1 cellular context compared by ENCODE assay signal in genomic region chr7:150992833-150993302, GRCh38.
A peak's percentile ranks its signal among the peaks of the same experiment; 100 is the strongest.
TF ChIP-seq lines count a peak whose summit lies in the region.

No MANE protein-coding gene starts in this region.

TF ChIP-seq in K562, 482 proteins besides CTCF, POLR2A, EP300 and RAD21 (continued from another document and continues in another):
- TF ChIP-seq CTCFL (IDR thresholded peaks at IDR 0.05; ENCODE audit: borderline replicate concordance, insufficient read depth, low read depth, low read length, poor library complexity, severe bottlenecking) (peak; percentile 43), ZNF324 (CRISPR knock-in tag; IDR thresholded peaks at IDR 0.05) (no peak), ZNF175 (CRISPR knock-in tag; IDR thresholded peaks at IDR 0.05; ENCODE audit: low read depth) (peak; percentile 90; the same call in 1 of the 2 replicates), RCOR1 (IDR thresholded peaks at IDR 0.05; ENCODE audit: borderline replicate concordance in 1 of 2, low read depth in 2 of 2, low read length in 2 of 2) (0 out of 4 replicates have a peak, but pooled peaks of 1 of the 2 experiments have one; percentile 4), KDM4B (IDR thresholded peaks at IDR 0.05; ENCODE audit: borderline replicate concordance in 2 of 2, low read depth in 1 of 2) (no peak), TCFL5 (CRISPR knock-in tag; conservative IDR thresholded peaks at IDR 0.05) (no peak), ZBTB9 (CRISPR knock-in tag; IDR thresholded peaks at IDR 0.05) (no peak), MCM7 (IDR thresholded peaks at IDR 0.05) (no peak), ELF4 (CRISPR knock-in tag; IDR thresholded peaks at IDR 0.05) (no peak), SMAD4 (CRISPR knock-in tag; conservative IDR thresholded peaks at IDR 0.05) (no peak), TARDBP (IDR thresholded peaks at IDR 0.05) (peak; percentile 29; the same call in 1 of the 2 replicates), U2AF1 (optimal IDR thresholded peaks at IDR 0.05; ENCODE audit: low read depth, low read length) (no peak), ZNF3 (CRISPR knock-in tag; IDR thresholded peaks at IDR 0.05) (no peak), ZNF280B (CRISPR knock-in tag; IDR thresholded peaks at IDR 0.05) (no peak), ZNF41 (CRISPR knock-in tag; conservative IDR thresholded peaks at IDR 0.05) (no peak), EP400 (IDR thresholded peaks at IDR 0.05) (no peak), ZNF431 (CRISPR knock-in tag; IDR thresholded peaks at IDR 0.05) (no peak), KAT8 (IDR thresholded peaks at IDR 0.05; ENCODE audit: low read depth) (no peak), NR2C2 (CRISPR knock-in tag; IDR thresholded peaks at IDR 0.05) (peak; percentile 86; the same call in 1 of the 2 replicates), NR2C2 (tag; IDR thresholded peaks at IDR 0.05) (peak; percentile 83), THAP12 (CRISPR knock-in tag; IDR thresholded peaks at IDR 0.05) (no peak), BCL6 (CRISPR knock-in tag; IDR thresholded peaks at IDR 0.05) (no peak), PKNOX1 (IDR thresholded peaks at IDR 0.05) (peak; percentile 80), PTBP1 (IDR thresholded peaks at IDR 0.05; ENCODE audit: low read depth, low read length) (no peak), HSF4 (CRISPR knock-in tag; IDR thresholded peaks at IDR 0.05; ENCODE audit: borderline replicate concordance) (no peak), THRAP3 (IDR thresholded peaks at IDR 0.05; ENCODE audit: borderline replicate concordance) (no peak), HDAC6 (IDR thresholded peaks at IDR 0.05; ENCODE audit: low read depth, low read length) (no peak), HMBOX1 (IDR thresholded peaks at IDR 0.05) (no peak), NR3C1 (CRISPR knock-in tag; IDR thresholded peaks at IDR 0.05) (no peak), NCOA1 (IDR thresholded peaks at IDR 0.05; ENCODE audit: low read depth) (no peak), CHAMP1 (IDR thresholded peaks at IDR 0.05) (no peak), ATF1 (CRISPR knock-in tag; IDR thresholded peaks at IDR 0.05) (no peak), ATF1 (tag; IDR thresholded peaks at IDR 0.05) (peak; percentile 74), ZNF449 (CRISPR knock-in tag; IDR thresholded peaks at IDR 0.05) (no peak), ZNF551 (CRISPR knock-in tag; IDR thresholded peaks at IDR 0.05) (no peak), SMARCE1 (IDR thresholded peaks at IDR 0.05) (peak; percentile 44; the same call in 1 of the 2 replicates), LCOR (CRISPR knock-in tag; IDR thresholded peaks at IDR 0.05) (peak; percentile 23; the same call in 1 of the 2 replicates), ZNF668 (CRISPR knock-in tag; IDR thresholded peaks at IDR 0.05) (no peak), PML (IDR thresholded peaks at IDR 0.05; ENCODE audit: low read length) (no peak), MYC (IDR thresholded peaks at IDR 0.05; ENCODE audit: low read depth, low read length) (peak; percentile 70), MYC (CRISPR knock-in tag; IDR thresholded peaks at IDR 0.05; ENCODE audit: borderline replicate concordance, low read depth) (no peak), NR2C1 (IDR thresholded peaks at IDR 0.05) (peak; percentile 85), NR2C1 (tag; IDR thresholded peaks at IDR 0.05) (peak; percentile 90), GABPB1 (CRISPR knock-in tag; IDR thresholded peaks at IDR 0.05) (0 out of 2 replicates have a peak, but pooled peaks have one; percentile 62), ADNP (tag; IDR thresholded peaks at IDR 0.05) (no peak), ZFP1 (CRISPR knock-in tag; IDR thresholded peaks at IDR 0.05) (no peak), POLR3G (IDR thresholded peaks at IDR 0.05; ENCODE audit: extremely low read depth, insufficient read length, insufficient replicate concordance) (no peak), CHD2 (IDR thresholded peaks at IDR 0.05; ENCODE audit: low read depth, low read length) (no peak; the same call in 1 of the 2 replicates), ZNF766 (CRISPR knock-in tag; conservative IDR thresholded peaks at IDR 0.05) (peak; percentile 95), ARID1B (IDR thresholded peaks at IDR 0.05) (peak; percentile 24; the same call in 1 of the 2 replicates), ZNF699 (CRISPR knock-in tag; IDR thresholded peaks at IDR 0.05; ENCODE audit: insufficient replicate concordance) (no peak), XRCC4 (IDR thresholded peaks at IDR 0.05; ENCODE audit: extremely low read depth, insufficient read depth, insufficient read length) (no peak), CXXC5 (CRISPR knock-in tag; IDR thresholded peaks at IDR 0.05) (peak; percentile 22; the same call in 1 of the 2 replicates), RHOXF2B (CRISPR knock-in tag; conservative IDR thresholded peaks at IDR 0.05) (0 out of 2 replicates have a peak, but pooled peaks have one; percentile 46), CBX1 (IDR thresholded peaks at IDR 0.05; ENCODE audit: low read depth) (no peak), BRD9 (IDR thresholded peaks at IDR 0.05; ENCODE audit: low read depth, partially characterized antibody) (no peak), KLF13 (tag; IDR thresholded peaks at IDR 0.05; ENCODE audit: borderline replicate concordance, low read depth) (0 out of 2 replicates have a peak, but pooled peaks have one; percentile 48), JUN (IDR thresholded peaks at IDR 0.05; ENCODE audit: borderline replicate concordance, low read depth, low read length) (no peak), JUN (CRISPR knock-in tag; IDR thresholded peaks at IDR 0.05; ENCODE audit: borderline replicate concordance) (no peak), TRIM24 (IDR thresholded peaks at IDR 0.05) (peak; percentile 12 to 30; a peak in 2 of 4 replicates), YY1 (IDR thresholded peaks at IDR 0.05; ENCODE audit: borderline replicate concordance in 1 of 3, control insufficient read depth in 1 of 3, extremely low read depth in 1 of 3, insufficient read depth in 3 of 3, insufficient read length in 1 of 3, insufficient replicate concordance in 2 of 3, low read depth in 1 of 3, low read length in 2 of 3) (peak in 2 of 3 experiments; percentile 70 to 79)
